ENCODE assay signal across 9 cellular contexts in genomic region chr2:224894356-224894755, GRCh38.
DNase-seq lines count a peak whose midpoint lies in the region; ATAC-seq and TF ChIP-seq lines count a peak whose summit lies in the region.
"Had no signal": no experiment of that assay in that cellular context is flagged by ENCODE, and none has a peak within 500 bp of the region (broad histone marks: within the 10 kb centered on the region; RNA-seq: fewer than 3 reads in every experiment).

No MANE protein-coding gene starts in this region.

- peaks cover 60 to 71% of the 10 kb centered on the region in 2 donors for H3K36me3 Mint-ChIP-seq in CD4-positive, alpha-beta memory T cell
- H3K36me3 Mint-ChIP-seq in activated naive CD4-positive, alpha-beta T cell treated with anti-CD3 and anti-CD28 coated beads, Interleukin-2, amount 50 U/mL, for 72 hours = peaks cover 30 to 77% of the 10 kb centered on the region in 2 donors
- H3K36me3 Mint-ChIP-seq in HFFc6 (ENCODE audit: low read depth) = peaks cover 63% of the 10 kb centered on the region

- CTCF ChIA-PET in CD4-positive, alpha-beta memory T cell (lab: Charles Lee; ENCODE audit: partially characterized antibody) = interaction anchor here (0.6 to 1.3 kb wide), 4 partner anchors 10 to 108 kb away, joined by 3 read pairs; no protein-coding TSS in a partner anchor

- no peak overlapping the region for H3K4me3 ChIP-seq in CD4-positive, alpha-beta memory T cell (ENCODE audit: low read length in 2 of 2)
- no peak overlapping the region for H3K4me3 ChIP-seq in aorta (ENCODE audit: low read length in 2 of 2)
- H3K4me3 ChIP-seq: heart left ventricle had no signal

- peaks cover 20% of the 10 kb centered on the region for H3K4me1 ChIP-seq in CD4-positive, alpha-beta memory T cell (ENCODE audit: insufficient read depth, low read length)
- no peaks in the 10 kb centered on the region for H3K4me1 ChIP-seq in aorta (ENCODE audit: control insufficient read depth in 1 of 2, insufficient read depth in 2 of 2, low read length in 2 of 2)

- no peaks in the 10 kb centered on the region for H3K9me3 ChIP-seq in CD4-positive, alpha-beta memory T cell (ENCODE audit: control insufficient read depth in 1 of 2, low read length in 2 of 2)
- no peaks in the 10 kb centered on the region for H3K9me3 ChIP-seq in aorta (ENCODE audit: control insufficient read depth, low read length)
- H3K9me3 ChIP-seq: heart left ventricle had no signal

- ATAC-seq in GM19438 (IDR thresholded peaks at IDR 0.05; ENCODE audit: low read depth, unreplicated experiment) (peak; percentile 81), HG03354 (IDR thresholded peaks at IDR 0.05; ENCODE audit: poor library complexity, severe bottlenecking, unreplicated experiment) (peak; percentile 91), aorta (ENCODE audit: low FRiP score) (no peak)
- ATAC-seq in activated naive CD4-positive, alpha-beta T cell treated with anti-CD3 and anti-CD28 coated beads, Interleukin-2, amount 50 U/mL, for 72 hours = peak; percentile 87 to 92

- peaks cover 37 to 46% (median 43%) of the 10 kb centered on the region in 4 donors for H3K4me1 Mint-ChIP-seq in CD4-positive, alpha-beta memory T cell
- H3K4me1 Mint-ChIP-seq in HFFc6 (ENCODE audit: low read depth) = peaks cover 37% of the 10 kb centered on the region

- POLR2A ChIA-PET in CD4-positive, alpha-beta memory T cell (lab: Charles Lee; ENCODE audit: partially characterized antibody) = no interaction called here

- no peaks in the 10 kb centered on the region for H3K9me3 Mint-ChIP-seq in CD4-positive, alpha-beta memory T cell
- peaks cover 0 to 5% of the 10 kb centered on the region in 2 donors for H3K9me3 Mint-ChIP-seq in activated naive CD4-positive, alpha-beta T cell treated with anti-CD3 and anti-CD28 coated beads, Interleukin-2, amount 50 U/mL, for 72 hours
- no peaks in the 10 kb centered on the region for H3K9me3 Mint-ChIP-seq in HFFc6

- H3K4me3 Mint-ChIP-seq in CD4-positive, alpha-beta memory T cell = peak overlapping the region in 6 of 8 donors; percentile 25 to 58 (median 37)
- no peak overlapping the region for H3K4me3 Mint-ChIP-seq in HFFc6

- H3K27ac ChIP-seq in CD4-positive, alpha-beta memory T cell (ENCODE audit: low read depth, low read length) = no peak overlapping the region
- H3K27ac ChIP-seq in aorta (ENCODE audit: low read depth in 1 of 2, low read length in 2 of 2) = no peak overlapping the region

- TF ChIP-seq CTCF in HFFc6 (IDR thresholded peaks at IDR 0.05) = no peak

- intact Hi-C loops in CD4-positive, alpha-beta memory T cell (cut with micrococcal nuclease) = no loop called here
- intact Hi-C loops in aorta (cut with DNase I) = loop anchor here in 1 of 2 donors (2.0 kb wide), 1 partner anchor 66 kb away; no protein-coding TSS in a partner anchor

- peak in 2 of 5 donors; percentile 8 to 13 for DNase-seq in CD4-positive, alpha-beta memory T cell
- DNase-seq in activated naive CD4-positive, alpha-beta T cell treated with anti-CD3 and anti-CD28 coated beads, Interleukin-2, amount 50 U/mL, for 72 hours (ENCODE audit: low spot score in 2 of 2) = no peak
- DNase-seq in stimulated activated CD4-positive, alpha-beta T cell treated with anti-CD3 and anti-CD28 coated beads, Interleukin-4, amount 100 ng/mL, for 4 hours = no peak
- DNase-seq in HFFc6 (no peak), aorta (no peak), cortex of kidney (lab: John Stamatoyannopoulos, UW) (no peak)
- DNase-seq: heart left ventricle had no signal

- H3K27ac Mint-ChIP-seq in CD4-positive, alpha-beta memory T cell = peak overlapping the region; percentile 57 to 88 (median 79)
- H3K27ac Mint-ChIP-seq in activated naive CD4-positive, alpha-beta T cell treated with anti-CD3 and anti-CD28 coated beads, Interleukin-2, amount 50 U/mL, for 72 hours = peak overlapping the region; percentile 78 to 90
- H3K27ac Mint-ChIP-seq in HFFc6 = no peak overlapping the region

- H3K27me3 Mint-ChIP-seq in CD4-positive, alpha-beta memory T cell = no peaks in the 10 kb centered on the region
- peaks cover 4% of the 10 kb centered on the region for H3K27me3 Mint-ChIP-seq in HFFc6 (ENCODE audit: insufficient read depth)

- WGBS in aorta, 2 donors = 74 to 75% methylated on average over 3 of the region's 3 CpGs

- peaks cover 31% of the 10 kb centered on the region for H3K36me3 ChIP-seq in CD4-positive, alpha-beta memory T cell (ENCODE audit: insufficient read depth, low read length)
- H3K36me3 ChIP-seq in aorta (ENCODE audit: control insufficient read depth in 1 of 2, insufficient read depth in 2 of 2, low read length in 1 of 2) = no peaks in the 10 kb centered on the region

- H3K27me3 ChIP-seq in CD4-positive, alpha-beta memory T cell (ENCODE audit: insufficient read depth, low read length) = no peaks in the 10 kb centered on the region
- no peaks in the 10 kb centered on the region for H3K27me3 ChIP-seq in aorta (ENCODE audit: control insufficient read depth in 1 of 2, insufficient read depth in 2 of 2, low read length in 1 of 2)
- H3K27me3 ChIP-seq: heart left ventricle had no signal
